ENCODE assay signal across 9 cellular contexts in the genomic region with DNA sequence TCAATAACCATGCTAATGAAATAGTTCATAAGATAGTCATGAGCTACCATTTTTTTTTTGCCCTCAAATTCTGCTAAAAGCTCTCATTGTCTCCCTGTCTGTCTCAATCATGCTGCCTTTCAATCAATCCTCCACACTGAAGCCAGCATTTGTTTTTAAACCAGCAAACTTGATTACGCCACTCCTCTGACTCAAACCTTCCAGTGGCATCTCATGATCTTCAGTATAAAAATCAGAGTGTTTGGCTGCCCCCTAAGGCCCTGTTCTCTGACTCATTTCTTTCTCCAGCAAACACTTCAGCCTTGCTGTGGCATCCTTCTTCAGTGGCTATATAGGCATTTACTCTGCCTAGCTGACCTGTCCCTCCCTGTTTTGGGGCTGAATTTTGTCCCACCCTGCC.
DNase-seq lines count a peak whose midpoint lies in the region; ATAC-seq and TF ChIP-seq lines count a peak whose summit lies in the region.
"Had no signal": no experiment of that assay in that cellular context is flagged by ENCODE, and none has a peak within 500 bp of the region (broad histone marks: within the 10 kb centered on the region; RNA-seq: fewer than 3 reads in every experiment).

No MANE protein-coding gene starts in this region.

- peaks cover 25% of the 10 kb centered on the region for H3K4me1 ChIP-seq in RWPE2 (ENCODE audit: insufficient read depth, poor library complexity, severe bottlenecking)

- H3K9me3 Mint-ChIP-seq in activated T-cell treated with anti-CD3 and anti-CD28 coated beads, Interleukin-2, amount 50 U/mL, for 24 hours: peaks cover under 1% of the 10 kb centered on the region

- peak overlapping the region; percentile 98 for H3K27ac ChIP-seq in RWPE2 (ENCODE audit: poor library complexity, severe bottlenecking)

- H3K36me3 ChIP-seq in RWPE2 (ENCODE audit: low read depth): no peaks in the 10 kb centered on the region

- no peaks in the 10 kb centered on the region for H3K27me3 Mint-ChIP-seq in activated T-cell treated with anti-CD3 and anti-CD28 coated beads, Interleukin-2, amount 50 U/mL, for 24 hours

- H3K9me3 ChIP-seq in RWPE2 (ENCODE audit: severe bottlenecking): no peaks in the 10 kb centered on the region

- TF ChIP-seq CTCF in RWPE2 (IDR thresholded peaks at IDR 0.05; ENCODE audit: poor library complexity, severe bottlenecking): peak; percentile 18

- H3K36me3 Mint-ChIP-seq in activated T-cell treated with anti-CD3 and anti-CD28 coated beads, Interleukin-2, amount 50 U/mL, for 24 hours (ENCODE audit: low read depth): no peaks in the 10 kb centered on the region

- no peak overlapping the region for H3K27ac Mint-ChIP-seq in activated T-cell treated with anti-CD3 and anti-CD28 coated beads, Interleukin-2, amount 50 U/mL, for 24 hours

- DNase-seq in activated T-cell treated with anti-CD3 and anti-CD28 coated beads for 24 hours (ENCODE audit: low read depth) (peak; percentile 4), RWPE2 (ENCODE audit: low spot score) (peak; percentile 57), fibroblast of gingiva (ENCODE audit: low read depth) (peak; percentile 85), NCI-H1092 (lab: John Stamatoyannopoulos, UW) (no peak), HUDEP-2 (lab: John Stamatoyannopoulos, UW; ENCODE audit: unreplicated experiment in 76 of 76) (no peak)
- no peak for DNase-seq in activated T-cell treated with anti-CD3 and anti-CD28 coated beads, Interleukin-2, amount 50 U/mL, for 24 hours
- DNase-seq in stimulated activated CD8-positive, alpha-beta memory T cell treated with anti-CD3 and anti-CD28 coated beads, Interleukin-4, amount 100 ng/mL, for 24 hours (ENCODE audit: low read depth): peak; percentile 6
- DNase-seq: NCI-H345 had no signal

- no peak overlapping the region for H3K4me3 ChIP-seq in RWPE2 (ENCODE audit: severe bottlenecking)

- ATAC-seq in RWPE2 (ENCODE audit: low read depth) (peak; percentile 88), GM18517 (IDR thresholded peaks at IDR 0.05; ENCODE audit: unreplicated experiment) (no peak)

- no peak overlapping the region for H3K4me3 Mint-ChIP-seq in activated T-cell treated with anti-CD3 and anti-CD28 coated beads, Interleukin-2, amount 50 U/mL, for 24 hours

- H3K4me1 Mint-ChIP-seq in activated T-cell treated with anti-CD3 and anti-CD28 coated beads, Interleukin-2, amount 50 U/mL, for 24 hours (ENCODE audit: low read depth): peaks cover 7% of the 10 kb centered on the region

- no peaks in the 10 kb centered on the region for H3K27me3 ChIP-seq in RWPE2 (ENCODE audit: insufficient read depth, poor library complexity, severe bottlenecking)

Comparison
In these comparisons a context has a peak if more than half of its experiments do, and no peak if none do; other contexts are left out.
1. DNase-seq: peak in activated T-cell treated with anti-CD3 and anti-CD28 coated beads for 24 hours (single experiment), RWPE2 (single experiment), fibroblast of gingiva (single experiment) and stimulated activated CD8-positive, alpha-beta memory T cell treated with anti-CD3 and anti-CD28 coated beads, Interleukin-4, amount 100 ng/mL, for 24 hours (single experiment); none in activated T-cell treated with anti-CD3 and anti-CD28 coated beads, Interleukin-2, amount 50 U/mL, for 24 hours (single experiment), NCI-H1092 (single experiment) and HUDEP-2 (0 of 76).